20 cellular contexts compared by ENCODE assay signal in genomic region chr19:3342246-3342645, GRCh38. TPM values are rescaled to one million over a fixed set of nuclear protein-coding genes. Genes with fewer than 3 reads are reported as not detected.
A peak's percentile ranks its signal among the peaks of the same experiment; 100 is the strongest.
DNase-seq lines count a peak whose midpoint lies in the region; ATAC-seq and TF ChIP-seq lines count a peak whose summit lies in the region.
"Had no signal": no experiment of that assay in that cellular context is flagged by ENCODE, and none has a peak within 500 bp of the region (broad histone marks: within the 10 kb centered on the region; RNA-seq: fewer than 3 reads in every experiment).

No MANE protein-coding gene starts in this region.

- CTCF ChIA-PET in activated naive CD4-positive, alpha-beta T cell treated with anti-CD3 and anti-CD28 coated beads for 36 hours (lab: Charles Lee): interaction anchor here (0.9 to 1.3 kb wide), 4 partner anchors 37 to 131 kb away, joined by 3 to 10 read pairs (median 4); no protein-coding TSS in a partner anchor
- CTCF ChIA-PET in Panc1 (lab: Charles Lee) (no interaction called here), Calu3 (lab: Charles Lee) (no interaction called here)

- H3K27me3 ChIP-seq in Panc1 (ENCODE audit: control insufficient read depth, insufficient read depth, low read length): no peaks in the 10 kb centered on the region
- no peaks in the 10 kb centered on the region for H3K27me3 ChIP-seq in esophagus squamous epithelium
- H3K27me3 ChIP-seq in vagina: no peaks in the 10 kb centered on the region
- H3K27me3 ChIP-seq in smooth muscle cell (ENCODE audit: low read depth): peaks cover 2% of the 10 kb centered on the region
- H3K27me3 ChIP-seq: SJSA1 had no signal

- H3K4me3 Mint-ChIP-seq in activated naive CD4-positive, alpha-beta T cell treated with anti-CD3 and anti-CD28 coated beads for 36 hours: no peak overlapping the region
- H3K4me3 Mint-ChIP-seq in Calu3 (ENCODE audit: low read depth, unreplicated experiment): no peak overlapping the region
- H3K4me3 Mint-ChIP-seq: CD8-positive, alpha-beta memory T cell had no signal

- H3K4me1 Mint-ChIP-seq in activated naive CD4-positive, alpha-beta T cell treated with anti-CD3 and anti-CD28 coated beads for 36 hours (ENCODE audit: low read depth): peaks cover 15% of the 10 kb centered on the region
- H3K4me1 Mint-ChIP-seq in Calu3 (ENCODE audit: low read depth, unreplicated experiment): no peaks in the 10 kb centered on the region

- TF ChIP-seq CTCF in Panc1 (IDR thresholded peaks at IDR 0.05) (no peak), esophagus squamous epithelium (IDR thresholded peaks at IDR 0.05) (no peak), vagina (IDR thresholded peaks at IDR 0.05) (no peak), Calu3 (IDR thresholded peaks at IDR 0.05; ENCODE audit: unreplicated experiment) (no peak), smooth muscle cell (IDR thresholded peaks at IDR 0.05; ENCODE audit: borderline replicate concordance, insufficient read depth, poor library complexity, severe bottlenecking) (no peak)

- peak overlapping the region; percentile 46 for H3K27ac Mint-ChIP-seq in activated naive CD4-positive, alpha-beta T cell treated with anti-CD3 and anti-CD28 coated beads for 36 hours
- H3K27ac Mint-ChIP-seq in Calu3 (ENCODE audit: unreplicated experiment): no peak overlapping the region

- H3K36me3 ChIP-seq in Panc1 (ENCODE audit: control insufficient read depth, insufficient read depth, low read length) (no peaks in the 10 kb centered on the region), esophagus squamous epithelium (no peaks in the 10 kb centered on the region), vagina (no peaks in the 10 kb centered on the region), smooth muscle cell (ENCODE audit: low read depth) (no peaks in the 10 kb centered on the region)
- H3K36me3 ChIP-seq: SJSA1 had no signal

- H3K4me3 ChIP-seq in Panc1 (ENCODE audit: low read depth in 2 of 2, low read length in 2 of 2): no peak overlapping the region
- H3K4me3 ChIP-seq in esophagus squamous epithelium: no peak overlapping the region
- H3K4me3 ChIP-seq in vagina: no peak overlapping the region
- no peak overlapping the region for H3K4me3 ChIP-seq in smooth muscle cell
- H3K4me3 ChIP-seq: SJSA1 had no signal

- BruUV-seq in Panc1 (replicated peaks; lab: Mats Ljungman, UMichigan) (no TSS peak), Calu3 (replicated peaks; lab: Mats Ljungman, UMichigan) (no TSS peak)

- no peak overlapping the region for H3K9ac ChIP-seq in smooth muscle cell (ENCODE audit: low read depth)

- H3K36me3 Mint-ChIP-seq in activated naive CD4-positive, alpha-beta T cell treated with anti-CD3 and anti-CD28 coated beads for 36 hours (ENCODE audit: low read depth): no peaks in the 10 kb centered on the region
- H3K36me3 Mint-ChIP-seq in Calu3 (ENCODE audit: insufficient read depth, unreplicated experiment): peaks cover 3% of the 10 kb centered on the region
- H3K36me3 Mint-ChIP-seq: CD8-positive, alpha-beta memory T cell had no signal

- H4K20me1 ChIP-seq in smooth muscle cell (ENCODE audit: low read depth): no peaks in the 10 kb centered on the region

- no peak for ATAC-seq in Panc1

- intact Hi-C loops in activated naive CD4-positive, alpha-beta T cell treated with anti-CD3 and anti-CD28 coated beads for 36 hours (cut with micrococcal nuclease): no loop called here
- intact Hi-C loops in Panc1 (cut with micrococcal nuclease; ENCODE audit: unreplicated experiment) (no loop called here), esophagus squamous epithelium (cut with DNase I) (no loop called here), vagina (cut with DNase I) (no loop called here), Calu3 (cut with micrococcal nuclease; ENCODE audit: unreplicated experiment) (no loop called here)

- no peak for TF ChIP-seq POLR2A in esophagus squamous epithelium (IDR thresholded peaks at IDR 0.05)
- TF ChIP-seq POLR2A in vagina (IDR thresholded peaks at IDR 0.05): no peak

- in situ Hi-C loops in Panc1 (cut with HindIII; ENCODE audit: low pct_unique_long_range_greater_than_20kb, low sequenced_read_pairs): no loop called here

- no peaks in the 10 kb centered on the region for H3K79me2 ChIP-seq in smooth muscle cell (ENCODE audit: low read depth)

- no peak overlapping the region for H2AFZ ChIP-seq in smooth muscle cell (ENCODE audit: low read depth)

- 74 to 76% methylated on average over 8 to 9 of the region's 9 CpGs for WGBS in esophagus squamous epithelium, 2 donors
- WGBS in smooth muscle cell (ENCODE audit: low lambda C conversion rate): 86% methylated on average over 9 of the region's 9 CpGs

- DNase-seq in activated naive CD4-positive, alpha-beta T cell treated with anti-CD3 and anti-CD28 coated beads for 36 hours: no peak
- no peak for DNase-seq in activated naive CD4-positive, alpha-beta T cell treated with Interleukin-2 at 50 U/mL for 16 hours
- DNase-seq in Panc1 (ENCODE audit: low read depth, low spot score): no peak
- DNase-seq in esophagus squamous epithelium (lab: John Stamatoyannopoulos, UW): no peak
- no peak for DNase-seq in vagina (ENCODE audit: extremely low spot score in 2 of 2)
- DNase-seq in Calu3: no peak
- no peak for DNase-seq in GM19238 (ENCODE audit: insufficient read length, low spot score)
- no peak for DNase-seq in smooth muscle cell (lab: John Stamatoyannopoulos, UW; ENCODE audit: unreplicated experiment)
- DNase-seq: 8988T; AML-193; CD8-positive, alpha-beta memory T cell; GDM1; KG1; NCI-H1105 treated with DMSO at 0.1 percent for 48 hours; NCI-H2029 treated with DMSO at 0.1 percent for 48 hours; NCI-H345; NCI-H524; NCI-H774; NK-92 treated with Interleukin-12 subunit alpha and Interleukin-12 subunit beta, amount 100 ng/mL, for 24 hours had no signal

- H3K9me3 Mint-ChIP-seq in activated naive CD4-positive, alpha-beta T cell treated with anti-CD3 and anti-CD28 coated beads for 36 hours: no peaks in the 10 kb centered on the region
- no peaks in the 10 kb centered on the region for H3K9me3 Mint-ChIP-seq in Calu3 (ENCODE audit: low read depth, unreplicated experiment)
- H3K9me3 Mint-ChIP-seq: CD8-positive, alpha-beta memory T cell had no signal

- H3K9me3 ChIP-seq in Panc1 (ENCODE audit: control insufficient read depth, insufficient read depth, low read depth, low read length): no peaks in the 10 kb centered on the region
- H3K9me3 ChIP-seq in esophagus squamous epithelium: no peaks in the 10 kb centered on the region
- no peaks in the 10 kb centered on the region for H3K9me3 ChIP-seq in vagina
- H3K9me3 ChIP-seq in smooth muscle cell (replicated peaks; ENCODE audit: low read depth): no peaks in the 10 kb centered on the region
- H3K9me3 ChIP-seq: SJSA1 had no signal

- POLR2A ChIA-PET in Panc1 (lab: Charles Lee): no interaction called here

- no peaks in the 10 kb centered on the region for H3K27me3 Mint-ChIP-seq in activated naive CD4-positive, alpha-beta T cell treated with anti-CD3 and anti-CD28 coated beads for 36 hours (ENCODE audit: low read depth)
- no peaks in the 10 kb centered on the region for H3K27me3 Mint-ChIP-seq in Calu3 (ENCODE audit: unreplicated experiment)
- H3K27me3 Mint-ChIP-seq: CD8-positive, alpha-beta memory T cell had no signal

- no peaks in the 10 kb centered on the region for H3F3A ChIP-seq in smooth muscle cell (ENCODE audit: low read depth)

- H3K27ac ChIP-seq in Panc1 (ENCODE audit: low read length): peak overlapping the region; percentile 44; the same call in 1 of the 2 replicates
- H3K27ac ChIP-seq in esophagus squamous epithelium: peak overlapping the region in 3 of 4 donors; percentile 87 to 93 (median 90)
- H3K27ac ChIP-seq in vagina: peak overlapping the region; percentile 94
- H3K27ac ChIP-seq in smooth muscle cell (ENCODE audit: low read depth): no peak overlapping the region
- H3K27ac ChIP-seq: SJSA1 had no signal

- H3K4me1 ChIP-seq in Panc1 (ENCODE audit: control insufficient read depth, insufficient read depth, low read length) (peaks cover 41% of the 10 kb centered on the region), esophagus squamous epithelium (peaks cover 45 to 83% (median 52%) of the 10 kb centered on the region in 3 donors), vagina (peaks cover 51% of the 10 kb centered on the region), smooth muscle cell (ENCODE audit: low read depth) (no peaks in the 10 kb centered on the region)

- no peak overlapping the region for H3K4me2 ChIP-seq in smooth muscle cell

RNA-seq across cellular contexts. Expression of gene NFIC, which starts 24.1 kb away (rescaled TPM):
- 10 to 100 TPM; 11.9 to 12.8 TPM for total RNA-seq in activated naive CD4-positive, alpha-beta T cell treated with anti-CD3 and anti-CD28 coated beads for 36 hours
- total RNA-seq in Panc1 (2021; ENCODE audit: unreplicated experiment): 120 TPM
- 56.0 TPM for polyA plus RNA-seq in Panc1 (2012; ENCODE audit: insufficient read length)
- 10 to 100 TPM; 40.8 to 80.9 (median 61.0) TPM for total RNA-seq in esophagus squamous epithelium
- total RNA-seq in vagina: 142 TPM
- total RNA-seq in Calu3 (2022): 56.3 and 60.5 TPM in 2 replicates
- 7.9 and 8.6 TPM in 2 replicates for total RNA-seq in smooth muscle cell
- 33.2 and 36.2 TPM in 2 replicates for polyA plus RNA-seq in smooth muscle cell
